9 cellular contexts compared by ENCODE assay signal in the genomic region with DNA sequence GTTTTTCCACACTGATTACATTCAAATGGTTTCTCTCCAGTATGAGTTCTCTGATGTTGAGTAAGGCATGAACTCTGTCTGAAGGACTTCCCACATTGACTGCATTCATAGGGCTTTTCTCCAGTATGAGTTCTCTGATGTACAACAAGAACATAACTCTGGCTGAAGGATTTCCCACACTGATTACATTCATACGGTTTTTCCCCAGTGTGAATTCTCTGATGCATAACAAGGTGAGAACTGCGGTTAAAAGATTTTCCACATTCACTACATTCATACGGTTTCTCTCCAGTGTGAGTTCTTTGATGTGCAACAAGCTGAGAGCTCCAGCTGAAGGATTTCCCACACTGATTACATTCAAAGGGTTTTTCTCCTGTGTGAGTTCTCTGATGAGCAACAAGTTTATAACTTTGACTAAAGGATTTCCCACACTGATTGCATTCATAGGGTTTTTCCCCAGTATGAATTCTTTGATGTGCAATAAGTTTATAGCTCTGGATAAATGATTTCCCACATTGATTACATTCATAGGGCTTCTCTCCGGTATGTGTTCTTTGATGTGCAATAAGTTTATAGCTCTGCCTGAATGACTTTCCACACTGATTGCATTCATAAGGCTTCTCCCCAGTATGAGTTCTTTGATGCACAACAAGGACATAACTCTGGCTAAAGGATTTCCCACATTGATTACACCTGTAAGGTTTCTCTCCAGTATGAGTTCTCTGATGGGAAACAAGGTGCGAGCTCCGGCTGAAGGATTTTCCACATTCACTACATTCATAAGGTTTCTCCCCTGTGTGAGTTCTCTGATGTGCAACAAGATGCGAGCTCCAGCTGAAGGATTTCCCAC. TPM values are rescaled to one million over a fixed set of nuclear protein-coding genes. Genes with fewer than 3 reads are reported as not detected.
A peak's percentile ranks its signal among the peaks of the same experiment; 100 is the strongest.
DNase-seq lines count a peak whose midpoint lies in the region; ATAC-seq and TF ChIP-seq lines count a peak whose summit lies in the region.
"Had no signal": no experiment of that assay in that cellular context is flagged by ENCODE, and none has a peak within 500 bp of the region (broad histone marks: within the 10 kb centered on the region; RNA-seq: fewer than 3 reads in every experiment).

No MANE protein-coding gene starts in this region.

- intact Hi-C loops in CD4-positive, alpha-beta T cell (cut with DNase I, micrococcal nuclease), result no loop called here
- intact Hi-C loops in activated B cell treated with CpG ODN at 0.5 μM for 24 hours (cut with micrococcal nuclease), result no loop called here
- intact Hi-C loops in sciatic nerve (cut with DNase I), result no loop called here

- no peak overlapping the region for H3K27ac ChIP-seq in CD4-positive, alpha-beta T cell (ENCODE audit: low read depth, low read length)
- H3K27ac ChIP-seq: heart left ventricle had no signal

- POLR2A ChIA-PET in CD4-positive, alpha-beta T cell (lab: Charles Lee), result no interaction called here
- POLR2A ChIA-PET in activated B cell treated with CpG ODN at 0.5 μM for 24 hours (lab: Charles Lee), result no interaction called here
- POLR2A ChIA-PET in activated CD4-positive, alpha-beta T cell treated with anti-CD3 and anti-CD28 coated beads, Interleukin-2, amount 10 ng/mL, durations not matched to agents 7 days and 5 days (lab: Charles Lee), result no interaction called here

- peak overlapping the region; percentile 66 for H3K27ac Mint-ChIP-seq in CD4-positive, alpha-beta T cell
- H3K27ac Mint-ChIP-seq in activated B cell treated with CpG ODN at 0.5 μM for 24 hours (peak overlapping the region; percentile 68), immature natural killer cell (peak overlapping the region in 3 of 6 donors; percentile 37 to 59 (median 41))
- no peak overlapping the region for H3K27ac Mint-ChIP-seq in activated CD4-positive, alpha-beta T cell treated with anti-CD3 and anti-CD28 coated beads, Interleukin-2, amount 10 ng/mL, durations not matched to agents 7 days and 5 days

- H3K4me1 Mint-ChIP-seq in CD4-positive, alpha-beta T cell (ENCODE audit: low read depth), result no peaks in the 10 kb centered on the region
- H3K4me1 Mint-ChIP-seq in activated B cell treated with CpG ODN at 0.5 μM for 24 hours (no peaks in the 10 kb centered on the region), immature natural killer cell (no peaks in the 10 kb centered on the region)
- no peaks in the 10 kb centered on the region for H3K4me1 Mint-ChIP-seq in activated CD4-positive, alpha-beta T cell treated with anti-CD3 and anti-CD28 coated beads, Interleukin-2, amount 10 ng/mL, durations not matched to agents 7 days and 5 days

- CTCF ChIA-PET in CD4-positive, alpha-beta T cell (lab: Charles Lee), result no interaction called here
- CTCF ChIA-PET in activated B cell treated with CpG ODN at 0.5 μM for 24 hours (lab: Charles Lee), result no interaction called here
- CTCF ChIA-PET in activated CD4-positive, alpha-beta T cell treated with anti-CD3 and anti-CD28 coated beads, Interleukin-2, amount 10 ng/mL, durations not matched to agents 7 days and 5 days (lab: Charles Lee), result no interaction called here

- H3K4me3 Mint-ChIP-seq in CD4-positive, alpha-beta T cell, result peak overlapping the region; percentile 42
- H3K4me3 Mint-ChIP-seq in activated B cell treated with CpG ODN at 0.5 μM for 24 hours (no peak overlapping the region), immature natural killer cell (no peak overlapping the region)
- no peak overlapping the region for H3K4me3 Mint-ChIP-seq in activated CD4-positive, alpha-beta T cell treated with anti-CD3 and anti-CD28 coated beads, Interleukin-2, amount 10 ng/mL, durations not matched to agents 7 days and 5 days

- no peaks in the 10 kb centered on the region for H3K27me3 ChIP-seq in CD4-positive, alpha-beta T cell (ENCODE audit: control insufficient read depth, insufficient read depth, low read length)
- H3K27me3 ChIP-seq: heart left ventricle had no signal

- ATAC-seq in CD4-positive, alpha-beta T cell (ENCODE audit: poor library complexity), result no peak
- ATAC-seq in activated B cell treated with CpG ODN at 0.5 μM for 24 hours (ENCODE audit: low read depth) (no peak), GM19395 (IDR thresholded peaks at IDR 0.05; ENCODE audit: unreplicated experiment) (no peak), sciatic nerve (no peak)
- ATAC-seq: heart left ventricle had no signal

- H3K9me3 ChIP-seq in CD4-positive, alpha-beta T cell (ENCODE audit: control insufficient read depth, low read length), result peaks cover 100% of the 10 kb centered on the region

- peaks cover 22% of the 10 kb centered on the region for H3K9me3 Mint-ChIP-seq in CD4-positive, alpha-beta T cell
- H3K9me3 Mint-ChIP-seq in activated B cell treated with CpG ODN at 0.5 μM for 24 hours, result peaks cover 57% of the 10 kb centered on the region
- H3K9me3 Mint-ChIP-seq in immature natural killer cell, result peaks cover 70 to 100% (median 100%) of the 10 kb centered on the region in 6 donors
- H3K9me3 Mint-ChIP-seq in activated CD4-positive, alpha-beta T cell treated with anti-CD3 and anti-CD28 coated beads, Interleukin-2, amount 10 ng/mL, durations not matched to agents 7 days and 5 days, result peaks cover 84% of the 10 kb centered on the region

- TF ChIP-seq CTCF in CD4-positive, alpha-beta T cell (IDR thresholded peaks at IDR 0.05), result no peak
- no peak for TF ChIP-seq CTCF in activated B cell treated with CpG ODN at 0.5 μM for 24 hours (IDR thresholded peaks at IDR 0.05)

- no peak for DNase-seq in CD4-positive, alpha-beta T cell
- DNase-seq in H4 (ENCODE audit: low spot score), result peak; percentile 4
- no peak for DNase-seq in activated B cell treated with CpG ODN at 0.5 μM for 24 hours
- peak in 2 of 3 donors; percentile 18 to 20 for DNase-seq in immature natural killer cell
- DNase-seq in activated CD4-positive, alpha-beta T cell treated with anti-CD3 and anti-CD28 coated beads, Interleukin-2, amount 10 ng/mL, durations not matched to agents 7 days and 5 days, result no peak
- DNase-seq in sciatic nerve (ENCODE audit: low spot score), result no peak
- DNase-seq in stimulated activated CD4-positive, alpha-beta T cell treated with anti-CD3 and anti-CD28 coated beads, Interleukin-4, amount 100 ng/mL, for 4 hours, result no peak
- DNase-seq: heart left ventricle had no signal

- H3K27me3 Mint-ChIP-seq in CD4-positive, alpha-beta T cell, result no peaks in the 10 kb centered on the region
- H3K27me3 Mint-ChIP-seq in activated B cell treated with CpG ODN at 0.5 μM for 24 hours, result no peaks in the 10 kb centered on the region
- peaks cover 14 to 25% (median 22%) of the 10 kb centered on the region in 3 donors for H3K27me3 Mint-ChIP-seq in immature natural killer cell (ENCODE audit: low read depth in 3 of 3)
- no peaks in the 10 kb centered on the region for H3K27me3 Mint-ChIP-seq in activated CD4-positive, alpha-beta T cell treated with anti-CD3 and anti-CD28 coated beads, Interleukin-2, amount 10 ng/mL, durations not matched to agents 7 days and 5 days

- H3K36me3 Mint-ChIP-seq in CD4-positive, alpha-beta T cell (ENCODE audit: low read depth), result peaks cover 100% of the 10 kb centered on the region
- H3K36me3 Mint-ChIP-seq in activated B cell treated with CpG ODN at 0.5 μM for 24 hours (ENCODE audit: low read depth), result peaks cover 93% of the 10 kb centered on the region
- H3K36me3 Mint-ChIP-seq in immature natural killer cell, result peaks cover 74 to 83% (median 75%) of the 10 kb centered on the region in 3 donors
- peaks cover 87% of the 10 kb centered on the region for H3K36me3 Mint-ChIP-seq in activated CD4-positive, alpha-beta T cell treated with anti-CD3 and anti-CD28 coated beads, Interleukin-2, amount 10 ng/mL, durations not matched to agents 7 days and 5 days (ENCODE audit: low read depth)

RNA-seq across cellular contexts. Expression of gene ZNF180, which starts 23.5 kb away (rescaled TPM):
- 1 to 10 TPM; 7.6 to 9.4 TPM for total RNA-seq in CD4-positive, alpha-beta T cell
- 5.8 and 7.6 TPM in 2 replicates for total RNA-seq in H4 (2014; rRNA removed; shearing (Covaris generic))
- 11.6 and 14.4 TPM in 2 replicates for total RNA-seq in activated B cell treated with CpG ODN at 0.5 μM for 24 hours
- 1 to 10 TPM; 2.3 to 7.9 (median 3.8) TPM for polyA plus RNA-seq in immature natural killer cell
- 10 to 100 TPM in 1 of 2 experiments, 1 to 10 TPM in 1; 9.6 to 11.7 TPM for total RNA-seq in activated CD4-positive, alpha-beta T cell treated with anti-CD3 and anti-CD28 coated beads, Interleukin-2, amount 10 ng/mL, durations not matched to agents 7 days and 5 days
- 7.5 TPM for total RNA-seq in sciatic nerve

RNA-seq across cellular contexts. Expression of gene ZNF229, which starts 28.5 kb away (rescaled TPM):
- total RNA-seq in CD4-positive, alpha-beta T cell, result under 1 TPM; 0.08 to 0.19 TPM
- total RNA-seq in H4 (2014; rRNA removed; shearing (Covaris generic)), result 6.6 and 9.9 TPM in 2 replicates
- 3.1 and 3.7 TPM in 2 replicates for total RNA-seq in activated B cell treated with CpG ODN at 0.5 μM for 24 hours
- under 1 TPM in 2 of 3 donors, not detected in 1; 0.20 to 0.21 TPM for polyA plus RNA-seq in immature natural killer cell
- under 1 TPM; 0.60 to 0.77 TPM for total RNA-seq in activated CD4-positive, alpha-beta T cell treated with anti-CD3 and anti-CD28 coated beads, Interleukin-2, amount 10 ng/mL, durations not matched to agents 7 days and 5 days
- 8.6 TPM for total RNA-seq in sciatic nerve

RNA-seq across cellular contexts. Expression of gene CEACAM20, which starts 52.7 kb away (rescaled TPM):
- not detected for total RNA-seq in CD4-positive, alpha-beta T cell
- not detected in 2 replicates for total RNA-seq in H4 (2014; rRNA removed; shearing (Covaris generic))
- total RNA-seq in activated B cell treated with CpG ODN at 0.5 μM for 24 hours, result not detected in 2 replicates
- not detected for polyA plus RNA-seq in immature natural killer cell
- total RNA-seq in activated CD4-positive, alpha-beta T cell treated with anti-CD3 and anti-CD28 coated beads, Interleukin-2, amount 10 ng/mL, durations not matched to agents 7 days and 5 days, result not detected
- not detected for total RNA-seq in sciatic nerve
- total RNA-seq: heart left ventricle had no signal
- polyA plus RNA-seq: heart left ventricle had no signal

Comparison
In these comparisons a context has a peak if more than half of its experiments do, and no peak if none do; other contexts are left out.
1. DNase-seq: peak in H4 (single experiment) and immature natural killer cell (2 of 3); none in CD4-positive, alpha-beta T cell (0 of 10), activated B cell treated with CpG ODN at 0.5 μM for 24 hours (single experiment), activated CD4-positive, alpha-beta T cell treated with anti-CD3 and anti-CD28 coated beads, Interleukin-2, amount 10 ng/mL, durations not matched to agents 7 days and 5 days (single experiment), sciatic nerve (single experiment) and stimulated activated CD4-positive, alpha-beta T cell treated with anti-CD3 and anti-CD28 coated beads, Interleukin-4, amount 100 ng/mL, for 4 hours (0 of 2).